19 cellular contexts compared by ENCODE assay signal in the genomic region with DNA sequence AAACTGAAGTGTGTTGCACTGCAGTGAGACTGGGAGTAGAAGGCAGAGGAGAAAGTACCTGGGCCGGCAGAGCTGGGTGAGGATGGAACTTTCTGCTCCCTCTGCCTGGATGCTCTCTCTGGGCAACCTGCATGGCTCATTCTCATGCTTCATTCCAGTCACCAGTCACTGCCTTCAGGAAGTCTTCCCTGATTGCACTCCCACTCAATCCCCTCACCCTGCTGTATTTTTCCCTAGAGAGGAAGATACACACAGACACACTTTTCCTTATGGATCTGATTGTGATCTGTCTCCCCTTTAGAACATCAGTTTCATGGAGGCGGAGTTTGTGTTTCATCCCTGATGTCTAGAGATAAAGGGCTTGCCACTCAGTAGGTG. TPM values are rescaled to one million over a fixed set of nuclear protein-coding genes. Genes with fewer than 3 reads are reported as not detected.
A peak's percentile ranks its signal among the peaks of the same experiment; 100 is the strongest.
DNase-seq lines count a peak whose midpoint lies in the region; ATAC-seq, FAIRE-seq and TF ChIP-seq lines count a peak whose summit lies in the region.
"Had no signal": no experiment of that assay in that cellular context is flagged by ENCODE, and none has a peak within 500 bp of the region (broad histone marks: within the 10 kb centered on the region; RNA-seq: fewer than 3 reads in every experiment).

No MANE protein-coding gene starts in this region.

- H3K27ac ChIP-seq in A549 (no peak overlapping the region), testis (no peak overlapping the region), left lung (no peak overlapping the region)

- POLR2A ChIA-PET in A549 (lab: Yijun Ruan, JAX) = no interaction called here

- 88% methylated on average over 2 of the region's 2 CpGs for WGBS in A549 (ENCODE audit: missing lambda C conversion rate)
- WGBS in testis, 2 donors = 100% methylated on average over 1 to 2 of the region's 2 CpGs

- H3K27me3 Mint-ChIP-seq in glutamatergic neuron (ENCODE audit: unreplicated experiment) = peaks cover 3% of the 10 kb centered on the region
- H3K27me3 Mint-ChIP-seq in activated T-cell treated with anti-CD3 and anti-CD28 coated beads, Interleukin-2, amount 50 U/mL, for 4 hours (ENCODE audit: low read depth) = no peaks in the 10 kb centered on the region
- H3K27me3 Mint-ChIP-seq: CD4-positive, alpha-beta memory T cell had no signal

- no peak overlapping the region for H3K4me3 Mint-ChIP-seq in glutamatergic neuron (ENCODE audit: unreplicated experiment)
- no peak overlapping the region for H3K4me3 Mint-ChIP-seq in activated T-cell treated with anti-CD3 and anti-CD28 coated beads, Interleukin-2, amount 50 U/mL, for 4 hours
- H3K4me3 Mint-ChIP-seq: CD4-positive, alpha-beta memory T cell; GM23338; HFFc6 had no signal

- no peak for TF ChIP-seq CTCF in A549 (IDR thresholded peaks at IDR 0.05)
- no peak for TF ChIP-seq CTCF in glutamatergic neuron (IDR thresholded peaks at IDR 0.05; ENCODE audit: partially characterized antibody, unreplicated experiment)
- no peak for TF ChIP-seq CTCF in testis (IDR thresholded peaks at IDR 0.05)
- TF ChIP-seq CTCF in left lung (IDR thresholded peaks at IDR 0.05) = no peak

- H3K9me3 Mint-ChIP-seq in glutamatergic neuron (ENCODE audit: unreplicated experiment) = peaks cover 12% of the 10 kb centered on the region
- no peaks in the 10 kb centered on the region for H3K9me3 Mint-ChIP-seq in activated T-cell treated with anti-CD3 and anti-CD28 coated beads, Interleukin-2, amount 50 U/mL, for 4 hours
- H3K9me3 Mint-ChIP-seq: CD4-positive, alpha-beta memory T cell; GM23338 had no signal

- H3K4me2 ChIP-seq in A549 = no peak overlapping the region
- H3K4me2 ChIP-seq: GM23338 had no signal

- CTCF ChIA-PET in A549 (lab: Yijun Ruan, JAX) = no interaction called here

- TF ChIP-seq RAD21 in A549 (conservative IDR thresholded peaks at IDR 0.05 in 1 of 2, IDR thresholded peaks at IDR 0.05 in 1 of 2) = no peak

- intact Hi-C loops in testis (cut with DNase I; ENCODE audit: low total_unique reads) = no loop called here
- intact Hi-C loops in left lung (cut with DNase I) = no loop called here

- DNase-seq in A549 (ENCODE audit: low read depth in 1 of 2, low spot score in 1 of 2) (no peak), HTR-8/SVneo (ENCODE audit: insufficient read length, low spot score) (no peak), glutamatergic neuron (no peak), testis (peak; percentile 8), NCI-H1105 treated with DMSO at 0.1 percent for 48 hours (lab: John Stamatoyannopoulos, UW) (no peak), left lung (no peak)
- no peak for DNase-seq in activated T-cell treated with anti-CD3 and anti-CD28 coated beads, Interleukin-2, amount 50 U/mL, for 4 hours
- DNase-seq: 8988T; C1 segment of cervical spinal cord; Calu3; CD4-positive, alpha-beta memory T cell; COR-L47; DMS53; GF-D8; HFFc6 had no signal

- no peaks in the 10 kb centered on the region for H3K27me3 ChIP-seq in testis
- H3K27me3 ChIP-seq in left lung = no peaks in the 10 kb centered on the region

- no peak for ATAC-seq in A549
- no peak for ATAC-seq in activated T-cell treated with anti-CD3 and anti-CD28 coated beads, Interleukin-2, amount 50 U/mL, for 4 hours
- no peak for ATAC-seq in left lung

- H3K36me3 Mint-ChIP-seq in glutamatergic neuron (ENCODE audit: unreplicated experiment) = peaks cover 13% of the 10 kb centered on the region
- H3K36me3 Mint-ChIP-seq in activated T-cell treated with anti-CD3 and anti-CD28 coated beads, Interleukin-2, amount 50 U/mL, for 4 hours (ENCODE audit: insufficient read depth) = peaks cover 6% of the 10 kb centered on the region

- H3K27ac Mint-ChIP-seq in glutamatergic neuron (ENCODE audit: unreplicated experiment) = peak overlapping the region; percentile 38
- H3K27ac Mint-ChIP-seq: GM23338, HFFc6 had no signal

- peaks cover 16% of the 10 kb centered on the region for H3K4me1 Mint-ChIP-seq in glutamatergic neuron (ENCODE audit: low read depth, unreplicated experiment)
- H3K4me1 Mint-ChIP-seq in activated T-cell treated with anti-CD3 and anti-CD28 coated beads, Interleukin-2, amount 50 U/mL, for 4 hours (ENCODE audit: low read depth) = no peaks in the 10 kb centered on the region

- TF ChIP-seq POLR2A in A549 (IDR thresholded peaks at IDR 0.05; ENCODE audit: low read length) (no peak), testis (IDR thresholded peaks at IDR 0.05) (no peak)

- no peak for FAIRE-seq in A549 (lab: Jason Lieb, UNC)
- FAIRE-seq in HTR-8/SVneo (lab: Jason Lieb, UNC) = peak; percentile 51
- FAIRE-seq: GM12891, GM18507 had no signal

- H3K9me3 ChIP-seq in A549 = no peaks in the 10 kb centered on the region
- H3K9me3 ChIP-seq in testis = no peaks in the 10 kb centered on the region
- H3K9me3 ChIP-seq in left lung = no peaks in the 10 kb centered on the region
- H3K9me3 ChIP-seq: HAP-1 had no signal

- no peak for TF ChIP-seq EP300 in A549 (IDR thresholded peaks at IDR 0.05)

- H3K4me3 ChIP-seq in A549 (no peak overlapping the region), testis (no peak overlapping the region), left lung (no peak overlapping the region)
- H3K4me3 ChIP-seq: GM23338, HAP-1 had no signal

- H3K4me1 ChIP-seq in A549 (no peaks in the 10 kb centered on the region), testis (no peaks in the 10 kb centered on the region), left lung (no peaks in the 10 kb centered on the region)
- H3K4me1 ChIP-seq: HAP-1 had no signal

- no peaks in the 10 kb centered on the region for H3K36me3 ChIP-seq in testis (ENCODE audit: low read depth, missing control alignments)
- peaks cover 0 to 66% of the 10 kb centered on the region in 2 donors for H3K36me3 ChIP-seq in left lung
- H3K36me3 ChIP-seq: HAP-1 had no signal

TF ChIP-seq in A549, 52 proteins besides CTCF, POLR2A, EP300 and RAD21:
- peak; percentile 41 for TF ChIP-seq ZFP36 (IDR thresholded peaks at IDR 0.05; ENCODE audit: borderline replicate concordance, partially characterized antibody)
- no peak for TF ChIP-seq ESRRA (IDR thresholded peaks at IDR 0.05; ENCODE audit: borderline replicate concordance, low read length)
TF ChIP-seq in A549: peak in this region for 1.

RNA-seq across cellular contexts. Expression of a gene that starts 45.0 kb away (rescaled TPM):
- 26.2 and 31.3 TPM in 2 replicates for polyA plus RNA-seq in A549 (2011; rRNA removed)
- polyA plus RNA-seq in A549 (2012; cell fraction: cytosol; rRNA removed) = 20.0 and 25.1 TPM in 2 replicates
- polyA plus RNA-seq in A549 (2012; cell fraction: nucleus; rRNA removed) = 32.3 and 33.5 TPM in 2 replicates
- polyA plus RNA-seq in A549 (2017; fragmentation: RNase III; extraction: RNeasy Plus Mini Kit Qiagen cat#74134 plus additional on column Dnase treatment) = 30.5 to 35.1 TPM (median 32.8 TPM) in 3 replicates
- 44.8 and 49.0 TPM in 2 replicates for polyA minus RNA-seq in A549 (2011; rRNA and poly(A)+ RNA removed)
- 44.8 TPM for total RNA-seq in glutamatergic neuron (ENCODE audit: unreplicated experiment)
- 10 to 100 TPM; 11.2 to 20.0 TPM for total RNA-seq in testis
- polyA plus RNA-seq in testis (ENCODE audit: insufficient read depth, low read depth, low replicate concordance) = 14.3 TPM
- 1 to 10 TPM; 2.2 to 2.7 (median 2.4) TPM for total RNA-seq in activated T-cell treated with anti-CD3 and anti-CD28 coated beads, Interleukin-2, amount 50 U/mL, for 4 hours
- total RNA-seq in left lung = 10 to 100 TPM; 13.1 to 18.8 TPM
